Comparison of ENCODE assay signal across 8 cellular contexts in the genomic region with DNA sequence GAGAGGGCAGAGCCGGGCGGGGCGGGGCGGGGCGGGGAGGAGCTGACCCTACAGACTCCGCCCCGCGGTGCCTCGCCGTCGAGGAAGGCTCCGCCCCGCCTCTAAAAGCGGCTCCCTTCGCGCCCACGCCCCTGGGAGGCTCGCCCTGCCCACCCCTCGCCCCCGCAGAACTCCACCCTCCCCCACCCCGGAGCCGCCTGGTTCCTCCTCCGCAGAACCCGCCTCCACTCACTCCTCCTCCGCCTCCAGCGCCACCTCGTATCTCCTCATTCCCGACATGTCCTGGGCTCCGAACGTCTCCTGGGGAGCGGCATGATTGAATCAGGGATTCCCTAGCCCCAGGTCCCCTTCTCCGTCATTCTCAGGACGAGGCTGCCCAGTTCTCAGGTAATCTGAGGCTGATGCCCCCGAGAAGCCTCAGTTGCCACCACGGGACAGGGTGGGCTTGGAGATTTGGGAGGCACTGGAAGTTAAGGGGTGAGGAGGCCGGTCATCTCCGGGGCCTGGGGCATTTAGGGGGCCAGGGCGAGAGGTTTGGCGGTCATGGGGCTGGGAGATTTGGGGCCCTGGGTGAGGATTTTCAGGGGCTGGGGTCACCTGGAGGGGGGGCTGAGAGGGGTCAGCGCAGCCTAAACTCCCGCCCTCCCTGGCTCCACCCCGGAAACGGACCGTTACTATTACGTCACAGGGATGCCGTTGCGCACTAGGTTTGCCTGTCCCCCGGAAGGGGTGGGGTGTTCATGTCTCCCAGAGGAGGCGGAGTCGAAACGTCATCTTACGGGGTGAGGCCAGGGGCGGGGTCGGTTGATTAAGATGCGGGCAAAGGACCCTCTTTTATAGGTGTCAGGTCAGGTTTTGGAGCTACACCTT. TPM values are rescaled to one million over a fixed set of nuclear protein-coding genes. Genes with fewer than 3 reads are reported as not detected.
DNase-seq lines count a peak whose midpoint lies in the region; TF ChIP-seq lines count a peak whose summit lies in the region.

No MANE protein-coding gene starts in this region.

- no peaks in the 10 kb centered on the region for H3K27me3 Mint-ChIP-seq in activated naive CD4-positive, alpha-beta T cell treated with anti-CD3 and anti-CD28 coated beads, Interleukin-2, amount 50 U/mL, for 24 hours

- no peaks in the 10 kb centered on the region for H3K27me3 ChIP-seq in SK-N-SH (ENCODE audit: insufficient read depth)
- no peaks in the 10 kb centered on the region for H3K27me3 ChIP-seq in subcutaneous abdominal adipose tissue (ENCODE audit: control insufficient read depth in 5 of 5, insufficient read depth in 4 of 5, low read length in 5 of 5)

- peaks cover 12% of the 10 kb centered on the region for H3K36me3 Mint-ChIP-seq in activated naive CD4-positive, alpha-beta T cell treated with anti-CD3 and anti-CD28 coated beads, Interleukin-2, amount 50 U/mL, for 24 hours

- H3K4me3 Mint-ChIP-seq in activated naive CD4-positive, alpha-beta T cell treated with anti-CD3 and anti-CD28 coated beads, Interleukin-2, amount 50 U/mL, for 24 hours: peak overlapping the region; percentile 87

- TF ChIP-seq CTCF in NB4 (IDR thresholded peaks at IDR 0.05; ENCODE audit: low read depth, low read length) (no peak), SK-N-SH (IDR thresholded peaks at IDR 0.05) (no peak)

- H3K4me2 ChIP-seq in SK-N-SH: peak overlapping the region; percentile 98

- no peaks in the 10 kb centered on the region for H4K20me1 ChIP-seq in SK-N-SH (ENCODE audit: insufficient read depth)

- peaks cover 20% of the 10 kb centered on the region; the same call in 1 of the 2 replicates for H3K79me2 ChIP-seq in SK-N-SH (ENCODE audit: insufficient read depth)

- H3K4me1 Mint-ChIP-seq in activated naive CD4-positive, alpha-beta T cell treated with anti-CD3 and anti-CD28 coated beads, Interleukin-2, amount 50 U/mL, for 24 hours: peaks cover 48% of the 10 kb centered on the region

- peak overlapping the region; percentile 27 for H3K27ac Mint-ChIP-seq in activated naive CD4-positive, alpha-beta T cell treated with anti-CD3 and anti-CD28 coated beads, Interleukin-2, amount 50 U/mL, for 24 hours

- TF ChIP-seq POLR2A in NB4 (IDR thresholded peaks at IDR 0.05; ENCODE audit: extremely low read depth, insufficient read length): peak; percentile 74

- WGBS in SK-N-SH (ENCODE audit: low lambda C conversion rate): under 1% methylated on average over 26 of the region's 55 CpGs

- peak; percentile 96 for DNase-seq in EH (ENCODE audit: low read depth)
- peak; percentile 96 for DNase-seq in HEK293T (ENCODE audit: extremely low spot score)
- DNase-seq in NB4 (ENCODE audit: low read depth): peak; percentile 95
- DNase-seq in SK-N-SH: peak; percentile 96
- DNase-seq in germinal center (ENCODE audit: low spot score): peak; percentile 94
- peak; percentile 78 for DNase-seq in non-pigmented ciliary epithelial cell (ENCODE audit: low read depth)

- no peaks in the 10 kb centered on the region for H3K9me2 ChIP-seq in SK-N-SH

- H3K9ac ChIP-seq in SK-N-SH (peak overlapping the region; percentile 99), subcutaneous abdominal adipose tissue (ENCODE audit: low read length in 5 of 5) (peak overlapping the region; percentile 75 to 94 (median 81))

- H3K27ac ChIP-seq in SK-N-SH (ENCODE audit: low read depth in 2 of 2, low read length in 1 of 2): peak overlapping the region; percentile 95 to 99
- peak overlapping the region; percentile 98 for H3K27ac ChIP-seq in subcutaneous abdominal adipose tissue (ENCODE audit: low read depth, low read length)

- H2AFZ ChIP-seq in SK-N-SH (ENCODE audit: low read depth): peak overlapping the region; percentile 94

- H3K4me1 ChIP-seq in SK-N-SH (ENCODE audit: control insufficient read depth in 1 of 2, insufficient read depth in 2 of 2, low read depth in 1 of 2, low read length in 1 of 2): peaks cover 8 to 12% of the 10 kb centered on the region in 2 experiments; a peak in 3 of 4 replicates
- H3K4me1 ChIP-seq in subcutaneous abdominal adipose tissue (ENCODE audit: control insufficient read depth in 5 of 5, insufficient read depth in 5 of 5, low read length in 5 of 5): peaks cover 0 to 28% (median 20%) of the 10 kb centered on the region in 5 donors

- H3F3A ChIP-seq in SK-N-SH (replicated peaks; ENCODE audit: insufficient read depth): peaks cover 13% of the 10 kb centered on the region

- no peak; a peak in 1 of 4 replicates for TF ChIP-seq EP300 in SK-N-SH (IDR thresholded peaks at IDR 0.05; ENCODE audit: borderline replicate concordance in 1 of 2, low read depth in 1 of 2, low read length in 1 of 2)

- no peak for TF ChIP-seq RAD21 in SK-N-SH (IDR thresholded peaks at IDR 0.05; ENCODE audit: low read length)

- H3K4me3 ChIP-seq in NB4 (ENCODE audit: low read depth, low read length) (peak overlapping the region; percentile 60), SK-N-SH (ENCODE audit: low read depth in 2 of 2, low read length in 1 of 2) (peak overlapping the region; percentile 89 to 100), subcutaneous abdominal adipose tissue (ENCODE audit: low read depth in 1 of 5, low read length in 5 of 5) (peak overlapping the region; percentile 79 to 93 (median 85))

- peaks cover 9% of the 10 kb centered on the region for H3K9me3 Mint-ChIP-seq in activated naive CD4-positive, alpha-beta T cell treated with anti-CD3 and anti-CD28 coated beads, Interleukin-2, amount 50 U/mL, for 24 hours

- POLR2A ChIA-PET in HEK293T (lab: Yijun Ruan, JAX): interaction anchor here (0.7 to 1.8 kb wide), 3 partner anchors 18 to 37 kb away, joined by 3 to 11 read pairs (median 3); a partner anchor contains a TSS
- POLR2A ChIA-PET in SK-N-SH (lab: Yijun Ruan, JAX): interaction anchor here (0.7 to 1.6 kb wide), 5 partner anchors 11 to 28 kb away, joined by 3 to 10 read pairs (median 5); a partner anchor contains a TSS

- H3K36me3 ChIP-seq in SK-N-SH (replicated peaks in 1 of 2; ENCODE audit: control insufficient read depth in 1 of 2, insufficient read depth in 2 of 2, low read length in 1 of 2) (peaks cover 0 to 2% of the 10 kb centered on the region in 2 experiments), subcutaneous abdominal adipose tissue (ENCODE audit: control insufficient read depth in 5 of 5, insufficient read depth in 5 of 5, low read length in 5 of 5) (peaks cover 2 to 25% (median 16%) of the 10 kb centered on the region in 5 donors)

- H3K9me3 ChIP-seq in SK-N-SH (no peaks in the 10 kb centered on the region), subcutaneous abdominal adipose tissue (ENCODE audit: control insufficient read depth in 5 of 5, low read length in 5 of 5) (peaks cover 0 to 2% (median 0%) of the 10 kb centered on the region in 5 donors)

- CTCF ChIA-PET in HEK293T (lab: Yijun Ruan, JAX) (interaction anchor here (1.3 kb wide), 1 partner anchor 22 kb away, joined by 3 read pairs; no protein-coding TSS in a partner anchor), SK-N-SH (lab: Yijun Ruan, JAX) (interaction anchor here (0.6 to 8.1 kb wide), 14 partner anchors 10 to 117 kb away, joined by 3 to 56 read pairs (median 4); a partner anchor contains a TSS)

TF ChIP-seq in HEK293T, 16 proteins besides CTCF, POLR2A, EP300 and RAD21:
- TF ChIP-seq BHLHE40 (IDR thresholded peaks at IDR 0.05; ENCODE audit: borderline replicate concordance) (no peak), L3MBTL2 (conservative IDR thresholded peaks at IDR 0.05) (peak; percentile 41; the same call in 1 of the 2 replicates), ELF4 (IDR thresholded peaks at IDR 0.05) (no peak; the same call in 1 of the 2 replicates), ZNF384 (IDR thresholded peaks at IDR 0.05) (no peak), FOXA1 (IDR thresholded peaks at IDR 0.05) (no peak), CTBP1 (IDR thresholded peaks at IDR 0.05; ENCODE audit: borderline replicate concordance) (no peak), FOXK2 (IDR thresholded peaks at IDR 0.05) (no peak), FOXM1 (IDR thresholded peaks at IDR 0.05; ENCODE audit: borderline replicate concordance) (no peak)

TF ChIP-seq in SK-N-SH, 30 proteins besides CTCF, POLR2A, EP300 and RAD21 (continues in another document):
- peak; percentile 54; the same call in 1 of the 2 replicates for TF ChIP-seq NRF1 (IDR thresholded peaks at IDR 0.05; ENCODE audit: low read depth, low read length)
- no peak for TF ChIP-seq TCF12 (IDR thresholded peaks at IDR 0.05)
- TF ChIP-seq RFX5 (IDR thresholded peaks at IDR 0.05; ENCODE audit: low read length): no peak
- peak; percentile 32; the same call in 1 of the 2 replicates for TF ChIP-seq TAF1 (IDR thresholded peaks at IDR 0.05; ENCODE audit: borderline replicate concordance, low read depth, low read length)
- TF ChIP-seq, protein P1, sequence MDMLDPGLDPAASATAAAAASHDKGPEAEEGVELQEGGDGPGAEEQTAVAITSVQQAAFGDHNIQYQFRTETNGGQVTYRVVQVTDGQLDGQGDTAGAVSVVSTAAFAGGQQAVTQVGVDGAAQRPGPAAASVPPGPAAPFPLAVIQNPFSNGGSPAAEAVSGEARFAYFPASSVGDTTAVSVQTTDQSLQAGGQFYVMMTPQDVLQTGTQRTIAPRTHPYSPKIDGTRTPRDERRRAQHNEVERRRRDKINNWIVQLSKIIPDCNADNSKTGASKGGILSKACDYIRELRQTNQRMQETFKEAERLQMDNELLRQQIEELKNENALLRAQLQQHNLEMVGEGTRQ (IDR thresholded peaks at IDR 0.05; ENCODE audit: borderline replicate concordance, low read depth, low read length): no peak
- TF ChIP-seq MXI1 (IDR thresholded peaks at IDR 0.05; ENCODE audit: low read depth, low read length): 0 out of 2 replicates have a peak, but pooled peaks have one; percentile 9

RNA-seq across cellular contexts. Expression of a gene that starts 3.2 kb away (rescaled TPM):
- polyA plus RNA-seq in SK-N-SH (2012; rRNA removed): 0.10 TPM in 1 of 2 replicates, not detected in the other
- 0.09 and 0.16 TPM in 2 replicates for polyA plus RNA-seq in SK-N-SH (2012; cell fraction: cytosol; rRNA removed)
- polyA plus RNA-seq in SK-N-SH (2012; cell fraction: nucleus; rRNA removed): 0.42 and 0.63 TPM in 2 replicates

RNA-seq across cellular contexts. Expression of a gene that starts 13.6 kb away (rescaled TPM):
- polyA plus RNA-seq in SK-N-SH (2012; rRNA removed): 16.5 and 20.8 TPM in 2 replicates
- polyA plus RNA-seq in SK-N-SH (2012; cell fraction: cytosol; rRNA removed): 4.0 and 5.5 TPM in 2 replicates
- polyA plus RNA-seq in SK-N-SH (2012; cell fraction: nucleus; rRNA removed): 175 and 189 TPM in 2 replicates

RNA-seq across cellular contexts. Expression of a gene that starts 19.1 kb away (rescaled TPM):
- 45.9 and 49.1 TPM in 2 replicates for polyA plus RNA-seq in SK-N-SH (2012; rRNA removed)
- polyA plus RNA-seq in SK-N-SH (2012; cell fraction: cytosol; rRNA removed): 9.8 and 13.0 TPM in 2 replicates
- polyA plus RNA-seq in SK-N-SH (2012; cell fraction: nucleus; rRNA removed): 303 and 342 TPM in 2 replicates

RNA-seq across cellular contexts. Expression of a gene that starts 25.5 kb away (rescaled TPM):
- not detected in 2 replicates for polyA plus RNA-seq in SK-N-SH (2012; rRNA removed)
- not detected in 2 replicates for polyA plus RNA-seq in SK-N-SH (2012; cell fraction: cytosol; rRNA removed)
- polyA plus RNA-seq in SK-N-SH (2012; cell fraction: nucleus; rRNA removed): not detected in 2 replicates

RNA-seq across cellular contexts. Expression of a gene that starts 28.0 kb away (rescaled TPM):
- 73.7 and 79.0 TPM in 2 replicates for polyA plus RNA-seq in SK-N-SH (2012; rRNA removed)
- polyA plus RNA-seq in SK-N-SH (2012; cell fraction: cytosol; rRNA removed): 50.9 and 78.9 TPM in 2 replicates
- polyA plus RNA-seq in SK-N-SH (2012; cell fraction: nucleus; rRNA removed): 37.3 and 41.3 TPM in 2 replicates

Comparison
In these comparisons a context has a peak if more than half of its experiments do, and no peak if none do; other contexts are left out.
1. Peak in every context shown above with its lines: DNase-seq, H3K4me3 ChIP-seq and H3K27ac ChIP-seq.